Comparison of ENCODE assay signal across 8 cellular contexts in genomic region chr18:37322497-37323035, GRCh38.
DNase-seq lines count a peak whose midpoint lies in the region; ATAC-seq and TF ChIP-seq lines count a peak whose summit lies in the region.

No MANE protein-coding gene starts in this region.

- peak overlapping the region; percentile 62 for H2BK5ac ChIP-seq in neuronal stem cell (ENCODE audit: low read length)

- TF ChIP-seq CTCF in RWPE2 (IDR thresholded peaks at IDR 0.05; ENCODE audit: poor library complexity, severe bottlenecking) = peak; percentile 23

- no peak overlapping the region for H4K91ac ChIP-seq in neuronal stem cell (ENCODE audit: low read depth, low read length, poor library complexity)

- no peak overlapping the region for H4K8ac ChIP-seq in neuronal stem cell (ENCODE audit: low read depth, low read length)

- peak; percentile 90 for ATAC-seq in GM19351 (IDR thresholded peaks at IDR 0.05; ENCODE audit: unreplicated experiment)
- peak; percentile 87 for ATAC-seq in HG03159 (IDR thresholded peaks at IDR 0.05; ENCODE audit: unreplicated experiment)
- 0 out of 3 replicates have a peak, but pooled peaks have one; percentile 40 for ATAC-seq in RWPE2 (ENCODE audit: low read depth)
- ATAC-seq in esophagus mucosa = peak; percentile 45

- H3K27me3 ChIP-seq in RWPE2 (ENCODE audit: insufficient read depth, poor library complexity, severe bottlenecking) (no peaks in the 10 kb centered on the region), neuronal stem cell (ENCODE audit: control insufficient read depth in 3 of 3, insufficient read depth in 3 of 3, low read depth in 1 of 3, low read length in 3 of 3) (peaks cover 0 to 32% (median 0%) of the 10 kb centered on the region in 3 experiments)

- H3K36me3 ChIP-seq in RWPE2 (ENCODE audit: low read depth) (no peaks in the 10 kb centered on the region), neuronal stem cell (replicated peaks in 1 of 2; ENCODE audit: control insufficient read depth in 2 of 2, insufficient read depth in 2 of 2, low read length in 2 of 2) (no peaks in the 10 kb centered on the region)

- H2BK15ac ChIP-seq in neuronal stem cell (ENCODE audit: low read length) = no peak overlapping the region

- no peaks in the 10 kb centered on the region for H3K9me3 ChIP-seq in RWPE2 (ENCODE audit: severe bottlenecking)
- H3K9me3 ChIP-seq in neuronal stem cell (replicated peaks in 1 of 2; ENCODE audit: control insufficient read depth in 2 of 2, insufficient read depth in 1 of 2, low read depth in 1 of 2, low read length in 2 of 2) = no peaks in the 10 kb centered on the region

- peak overlapping the region; percentile 95 for H2AK5ac ChIP-seq in neuronal stem cell (ENCODE audit: low read depth, low read length)

- peak overlapping the region; percentile 79 for H2BK12ac ChIP-seq in neuronal stem cell (ENCODE audit: low read length)

- H3K27ac ChIP-seq in RWPE2 (ENCODE audit: poor library complexity, severe bottlenecking) = no peak overlapping the region
- no peak overlapping the region for H3K27ac ChIP-seq in neuronal stem cell (replicated peaks; ENCODE audit: low read length)

- no peak overlapping the region for H3K9ac ChIP-seq in neuronal stem cell (ENCODE audit: low read depth, low read length, poor library complexity)

- H3K4me1 ChIP-seq in RWPE2 (ENCODE audit: insufficient read depth, poor library complexity, severe bottlenecking) (no peaks in the 10 kb centered on the region), neuronal stem cell (ENCODE audit: control insufficient read depth in 2 of 2, insufficient read depth in 1 of 2, low read depth in 1 of 2, low read length in 2 of 2) (peaks cover 0 to 5% of the 10 kb centered on the region in 2 donors)

- H3K18ac ChIP-seq in neuronal stem cell (ENCODE audit: low read length) = peak overlapping the region; percentile 48

- H3K14ac ChIP-seq in neuronal stem cell (ENCODE audit: low read length) = no peak overlapping the region

- no peak overlapping the region for H3K4me2 ChIP-seq in neuronal stem cell (ENCODE audit: insufficient read depth, low read length, poor library complexity, severe bottlenecking)

- no peak overlapping the region for H3K4ac ChIP-seq in neuronal stem cell (ENCODE audit: low read length)

- no peak overlapping the region for H2BK120ac ChIP-seq in neuronal stem cell (ENCODE audit: low read depth, low read length)

- H3K79me1 ChIP-seq in neuronal stem cell (ENCODE audit: low read depth, low read length) = no peaks in the 10 kb centered on the region

- H3K23ac ChIP-seq in neuronal stem cell (ENCODE audit: low read depth, low read length, poor library complexity) = peak overlapping the region; percentile 7

- no peak overlapping the region for H2AFZ ChIP-seq in neuronal stem cell (ENCODE audit: low read length)

- H3K4me3 ChIP-seq in RWPE2 (ENCODE audit: severe bottlenecking) = no peak overlapping the region
- H3K4me3 ChIP-seq in neuronal stem cell (ENCODE audit: low read length in 2 of 2) = no peak overlapping the region

- no CpG with 5 or more reads among the region's 15 CpGs for WGBS in neuronal stem cell (ENCODE audit: extremely low coverage in 2 of 2, insufficient read length in 2 of 2, insufficient replicate concordance in 1 of 2), 2 donors

- DNase-seq in NCI-H748 (lab: John Stamatoyannopoulos, UW; ENCODE audit: unreplicated experiment) = peak; percentile 50
- DNase-seq in NCI-H748 treated with DMSO at 0.1 percent for 48 hours (lab: John Stamatoyannopoulos, UW) = no peak
- no peak for DNase-seq in RWPE2 (ENCODE audit: low spot score)
- DNase-seq in neuronal stem cell (ENCODE audit: low spot score) = peak; percentile 60
- DNase-seq in NCI-H774 (lab: John Stamatoyannopoulos, UW) = no peak

Comparison
In these comparisons a context has a peak if more than half of its experiments do, and no peak if none do; other contexts are left out.
1. DNase-seq: peak in NCI-H748 (single experiment) and neuronal stem cell (single experiment); none in NCI-H748 treated with DMSO at 0.1 percent for 48 hours (single experiment), RWPE2 (single experiment) and NCI-H774 (single experiment).
2. ATAC-seq: peak in every context shown above with its lines; median percentile 90 in GM19351; 87 in HG03159; 45 in esophagus mucosa; 40 in RWPE2.